Comparison of ENCODE assay signal across 1 cellular context in genomic region chr1:18572022-18572920, GRCh38.
TF ChIP-seq lines count a peak whose summit lies in the region.

No MANE protein-coding gene starts in this region.

TF ChIP-seq in GM23338, 12 proteins besides CTCF, POLR2A, EP300 and RAD21 (continued from another document):
- TF ChIP-seq ZNF462 (CRISPR knock-in tag; IDR thresholded peaks at IDR 0.05) (no peak), ZNF331 (CRISPR knock-in tag; IDR thresholded peaks at IDR 0.05; ENCODE audit: low read depth) (no peak), EZH2phosphoT487 (IDR thresholded peaks at IDR 0.05; ENCODE audit: unreplicated experiment) (no peak), NANOG (IDR thresholded peaks at IDR 0.05; ENCODE audit: borderline replicate concordance) (no peak), POLR2AphosphoS5 (IDR thresholded peaks at IDR 0.05; ENCODE audit: low read depth) (no peak), EZH2 (IDR thresholded peaks at IDR 0.05; ENCODE audit: low read depth, unreplicated experiment) (no peak), CREB1 (CRISPR knock-in tag; IDR thresholded peaks at IDR 0.05; ENCODE audit: low read depth) (no peak), REST (IDR thresholded peaks at IDR 0.05; ENCODE audit: unreplicated experiment) (no peak), STAT1 (IDR thresholded peaks at IDR 0.05; ENCODE audit: unreplicated experiment) (no peak)
